ENCODE assay signal across 8 cellular contexts in genomic region chr1:202315576-202316168, GRCh38. TPM values are rescaled to one million over a fixed set of nuclear protein-coding genes. Genes with fewer than 3 reads are reported as not detected.
DNase-seq lines count a peak whose midpoint lies in the region; ATAC-seq lines count a peak whose summit lies in the region.

No MANE protein-coding gene starts in this region.

- DNase-seq in COLO829 (ENCODE audit: low spot score) (peak; percentile 89), NCI-H446 treated with DMSO at 0.1 percent for 48 hours (lab: John Stamatoyannopoulos, UW) (peak; percentile 45), cerebellum (ENCODE audit: low spot score) (peak; percentile 81), left kidney (ENCODE audit: low read depth, low spot score) (peak; percentile 93)
- DNase-seq in activated CD4-positive, alpha-beta T cell treated with anti-CD3 and anti-CD28 coated beads for 24 hours (ENCODE audit: low read depth in 2 of 2) = peak; percentile 64 to 68
- peak; percentile 75 for DNase-seq in stimulated activated CD4-positive, alpha-beta T cell treated with anti-CD3 and anti-CD28 coated beads, Interleukin-4, amount 100 ng/mL, for 24 hours

- ATAC-seq in HG02623 (IDR thresholded peaks at IDR 0.05; ENCODE audit: unreplicated experiment) = peak; percentile 61
- ATAC-seq in GM19452 (IDR thresholded peaks at IDR 0.05; ENCODE audit: unreplicated experiment) = no peak

RNA-seq across cellular contexts. Expression of gene UBE2T, which starts 26.1 kb away (rescaled TPM):
- total RNA-seq in cerebellum = 20.1 TPM

RNA-seq across cellular contexts. Expression of gene PPP1R12B, which starts 32.8 kb away (rescaled TPM):
- 56.8 TPM for total RNA-seq in cerebellum
